35 cellular contexts compared by ENCODE assay signal in the genomic region with DNA sequence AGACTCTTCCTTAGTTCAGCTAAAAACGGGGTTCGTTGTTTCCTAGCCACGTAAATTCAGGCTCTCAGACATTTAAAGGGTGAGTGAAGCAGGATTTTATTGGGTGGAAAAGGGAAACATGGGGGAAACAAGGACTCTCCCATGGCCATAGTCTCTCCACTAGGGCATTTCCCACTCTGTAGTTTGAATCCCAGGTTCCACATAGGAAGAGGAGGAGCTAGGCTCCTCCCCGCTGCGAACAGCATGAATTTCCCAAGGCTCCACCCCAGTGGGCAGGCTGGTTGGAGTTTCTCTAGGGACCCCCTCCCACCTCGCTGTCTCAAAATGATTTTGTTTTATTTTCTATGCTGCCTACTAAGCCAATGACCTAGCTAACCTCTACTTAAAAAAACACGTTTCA.
"Had no signal": no experiment of that assay in that cellular context is flagged by ENCODE, and none has a peak within 500 bp of the region (broad histone marks: within the 10 kb centered on the region; RNA-seq: fewer than 3 reads in every experiment).

No MANE protein-coding gene starts in this region.

- H3K27ac Mint-ChIP-seq: activated CD4-positive, alpha-beta T cell treated with anti-CD3 and anti-CD28 coated beads for 36 hours; activated CD4-positive, alpha-beta T cell treated with anti-CD3 and anti-CD28 coated beads, Interleukin-2, amount 10 ng/mL, durations not matched to agents 24 days and 14 days; activated CD8-positive, alpha-beta T cell treated with anti-CD3 and anti-CD28 coated beads for 36 hours; activated naive CD4-positive, alpha-beta T cell treated with anti-CD3 and anti-CD28 coated beads for 36 hours; activated naive CD4-positive, alpha-beta T cell treated with anti-CD3 and anti-CD28 coated beads, Interleukin-2, amount 50 U/mL, for 24 hours; activated naive CD8-positive, alpha-beta T cell treated with anti-CD3 and anti-CD28 coated beads for 36 hours; activated naive CD8-positive, alpha-beta T cell treated with anti-CD3 and anti-CD28 coated beads, Interleukin-2, amount 50 U/mL, for 24 hours; activated T-helper 1 cell treated with anti-CD3 and anti-CD28 coated beads, Interleukin-12 subunit alpha, Interleukin-12 subunit beta, Interleukin-2, Interleukin-4 antibody, amounts not matched to agents 30 ng/mL and 10 ng/mL and 1 ng/mL, durations not matched to agents 14 hours and 24 hours and 36 hours; activated T-helper 2 cell treated with anti-CD3 and anti-CD28 coated beads, Interferon-gamma antibody, Interleukin-2, Interleukin-4, amounts not matched to agents 10 μg/mL and 5 μg/mL and 100 μg/mL, durations not matched to agents 14 hours and 24 hours and 36 hours; effector memory CD8-positive, alpha-beta T cell; T-helper 17 cell; T-helper 2 cell treated with Interferon-gamma antibody and Interleukin-4, amounts not matched to agents 5 μg/mL and 100 μg/mL, for 36 hours had no signal

- DNase-seq: activated CD4-positive, alpha-beta T cell treated with anti-CD3 and anti-CD28 coated beads for 36 hours; activated CD4-positive, alpha-beta T cell treated with anti-CD3 and anti-CD28 coated beads, Interleukin-2, amount 10 ng/mL, durations not matched to agents 24 days and 14 days; activated CD4-positive, CD25-positive, alpha-beta regulatory T cell; activated CD4-positive, CD25-positive, alpha-beta regulatory T cell treated with anti-CD3 and anti-CD28 coated beads, Interleukin-2, amount 50 U/mL, for 72 hours; activated CD8-positive, alpha-beta memory T cell treated with anti-CD3 and anti-CD28 coated beads for 24 hours; activated CD8-positive, alpha-beta T cell treated with anti-CD3 and anti-CD28 coated beads for 36 hours; activated effector memory CD4-positive, alpha-beta T cell treated with anti-CD3 and anti-CD28 coated beads, Interleukin-2, amount 50 U/mL, for 16 hours; activated naive CD4-positive, alpha-beta T cell treated with anti-CD3 and anti-CD28 coated beads for 36 hours; activated naive CD8-positive, alpha-beta T cell treated with anti-CD3 and anti-CD28 coated beads for 36 hours; activated naive CD8-positive, alpha-beta T cell treated with anti-CD3 and anti-CD28 coated beads, Interleukin-2, amount 50 U/mL, for 24 hours; activated T-cell treated with anti-CD3 and anti-CD28 coated beads, Interleukin-2, amount 50 U/mL, for 4 hours; adrenal gland; amygdala; aorta; body of pancreas; caudate nucleus; cortex of kidney; dermis blood vessel endothelial cell; effector CD4-positive, alpha-beta T cell; effector memory CD8-positive, alpha-beta T cell; erythroblast; foreskin keratinocyte; gastrocnemius medialis; glutamatergic neuron; heart left ventricle; T-helper 1 cell; T-helper 17 cell; T1000; WERI-Rb-1 had no signal

- H3K9me3 ChIP-seq: adrenal gland, body of pancreas, gastrocnemius medialis had no signal

- H3K4me3 ChIP-seq: adrenal gland, body of pancreas, esophagus muscularis mucosa, gastrocnemius medialis, heart left ventricle had no signal

- H3K4me1 ChIP-seq: adrenal gland, body of pancreas, esophagus muscularis mucosa, foreskin keratinocyte, gastrocnemius medialis, heart left ventricle had no signal

- H3K27me3 Mint-ChIP-seq: activated CD4-positive, alpha-beta T cell treated with anti-CD3 and anti-CD28 coated beads for 36 hours; activated CD4-positive, alpha-beta T cell treated with anti-CD3 and anti-CD28 coated beads, Interleukin-2, amount 10 ng/mL, durations not matched to agents 24 days and 14 days; activated CD8-positive, alpha-beta T cell treated with anti-CD3 and anti-CD28 coated beads for 36 hours; activated naive CD4-positive, alpha-beta T cell treated with anti-CD3 and anti-CD28 coated beads, Interleukin-2, amount 50 U/mL, for 24 hours; activated naive CD8-positive, alpha-beta T cell treated with anti-CD3 and anti-CD28 coated beads for 36 hours; activated naive CD8-positive, alpha-beta T cell treated with anti-CD3 and anti-CD28 coated beads, Interleukin-2, amount 50 U/mL, for 24 hours; effector memory CD8-positive, alpha-beta T cell; T-helper 17 cell had no signal

- FAIRE-seq: colon had no signal

- ATAC-seq: activated CD4-positive, alpha-beta T cell treated with anti-CD3 and anti-CD28 coated beads for 36 hours; activated CD8-positive, alpha-beta T cell treated with anti-CD3 and anti-CD28 coated beads for 36 hours; activated naive CD8-positive, alpha-beta T cell treated with anti-CD3 and anti-CD28 coated beads, Interleukin-2, amount 50 U/mL, for 24 hours; activated T-cell treated with anti-CD3 and anti-CD28 coated beads, Interleukin-2, amount 50 U/mL, for 4 hours; body of pancreas; effector memory CD8-positive, alpha-beta T cell; foreskin keratinocyte; gastrocnemius medialis; heart left ventricle; T-helper 17 cell had no signal

- H3K36me3 Mint-ChIP-seq: activated naive CD4-positive, alpha-beta T cell treated with anti-CD3 and anti-CD28 coated beads, Interleukin-2, amount 50 U/mL, for 24 hours; activated naive CD8-positive, alpha-beta T cell treated with anti-CD3 and anti-CD28 coated beads for 36 hours had no signal

- H3K36me3 ChIP-seq: adrenal gland, esophagus muscularis mucosa, gastrocnemius medialis, heart left ventricle, WERI-Rb-1 had no signal

- H3K4me3 Mint-ChIP-seq: activated CD4-positive, alpha-beta T cell treated with anti-CD3 and anti-CD28 coated beads for 36 hours; activated CD4-positive, alpha-beta T cell treated with anti-CD3 and anti-CD28 coated beads, Interleukin-2, amount 10 ng/mL, durations not matched to agents 24 days and 14 days; activated CD8-positive, alpha-beta T cell treated with anti-CD3 and anti-CD28 coated beads for 36 hours; activated naive CD4-positive, alpha-beta T cell treated with anti-CD3 and anti-CD28 coated beads for 36 hours; activated naive CD4-positive, alpha-beta T cell treated with anti-CD3 and anti-CD28 coated beads, Interleukin-2, amount 50 U/mL, for 24 hours; activated naive CD8-positive, alpha-beta T cell treated with anti-CD3 and anti-CD28 coated beads for 36 hours; activated naive CD8-positive, alpha-beta T cell treated with anti-CD3 and anti-CD28 coated beads, Interleukin-2, amount 50 U/mL, for 24 hours; activated T-cell treated with anti-CD3 and anti-CD28 coated beads, Interleukin-2, amount 50 U/mL, for 4 hours; activated T-helper 1 cell treated with anti-CD3 and anti-CD28 coated beads, Interleukin-12 subunit alpha, Interleukin-12 subunit beta, Interleukin-2, Interleukin-4 antibody, amounts not matched to agents 30 ng/mL and 10 ng/mL and 1 ng/mL, durations not matched to agents 14 hours and 24 hours and 36 hours; effector memory CD8-positive, alpha-beta T cell; T-helper 17 cell; T-helper 2 cell treated with Interferon-gamma antibody and Interleukin-4, amounts not matched to agents 5 μg/mL and 100 μg/mL, for 36 hours had no signal

- H3K27ac ChIP-seq: adrenal gland, body of pancreas, esophagus muscularis mucosa, foreskin keratinocyte, gastrocnemius medialis, heart left ventricle, WERI-Rb-1 had no signal

- H3K4me1 Mint-ChIP-seq: activated CD4-positive, alpha-beta T cell treated with anti-CD3 and anti-CD28 coated beads for 36 hours; activated CD4-positive, alpha-beta T cell treated with anti-CD3 and anti-CD28 coated beads, Interleukin-2, amount 10 ng/mL, durations not matched to agents 24 days and 14 days; activated naive CD4-positive, alpha-beta T cell treated with anti-CD3 and anti-CD28 coated beads, Interleukin-2, amount 50 U/mL, for 24 hours; activated naive CD8-positive, alpha-beta T cell treated with anti-CD3 and anti-CD28 coated beads for 36 hours; activated naive CD8-positive, alpha-beta T cell treated with anti-CD3 and anti-CD28 coated beads, Interleukin-2, amount 50 U/mL, for 24 hours; T-helper 17 cell had no signal

- H3K27me3 ChIP-seq: adrenal gland, body of pancreas, esophagus muscularis mucosa, foreskin keratinocyte, gastrocnemius medialis, heart left ventricle had no signal
